ENCODE assay signal across 9 cellular contexts in the genomic region with DNA sequence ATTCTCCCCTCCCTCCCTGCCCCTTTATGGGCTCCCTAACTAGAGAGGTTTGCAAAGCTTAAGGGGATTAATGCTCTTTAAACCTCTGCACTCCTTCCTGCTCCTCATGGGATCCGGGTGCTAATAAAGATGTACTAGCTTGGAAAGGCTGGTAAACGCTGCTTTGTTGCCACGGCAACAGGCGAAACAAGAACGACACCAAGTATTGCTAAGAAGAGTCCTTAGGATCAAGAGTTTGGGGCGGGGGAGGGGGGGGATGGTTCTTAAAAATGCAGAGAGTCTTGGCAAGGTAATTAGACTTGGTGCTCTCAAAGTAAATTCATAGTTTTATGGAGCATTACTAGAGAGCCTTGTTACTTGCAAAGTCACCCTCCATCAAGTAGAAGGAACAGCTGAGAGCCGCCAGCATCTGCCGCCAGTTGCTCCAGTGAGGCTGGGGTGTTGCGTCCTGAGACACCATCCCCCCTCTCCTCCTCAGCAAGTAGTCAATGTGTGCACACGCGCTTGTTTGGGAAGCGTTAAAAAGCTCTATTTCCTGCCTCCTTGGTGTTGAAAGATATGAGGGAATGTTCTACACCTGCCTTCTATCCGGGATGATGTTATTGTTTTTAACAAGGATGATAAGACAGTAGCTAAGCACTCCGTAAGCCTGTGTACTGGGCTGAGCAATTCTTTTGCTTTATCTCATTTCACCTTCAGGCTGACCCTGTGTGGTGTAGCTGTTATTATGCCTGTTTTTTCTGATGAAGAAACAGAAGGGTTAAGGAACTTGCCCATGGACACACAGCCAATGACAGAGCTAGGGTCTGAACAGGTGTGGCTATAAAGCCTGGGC.
A peak's percentile ranks its signal among the peaks of the same experiment; 100 is the strongest.
DNase-seq lines count a peak whose midpoint lies in the region; TF ChIP-seq lines count a peak whose summit lies in the region.
"Had no signal": no experiment of that assay in that cellular context is flagged by ENCODE, and none has a peak within 500 bp of the region (broad histone marks: within the 10 kb centered on the region; RNA-seq: fewer than 3 reads in every experiment).

No MANE protein-coding gene starts in this region.

- peak overlapping the region in 1 of 2 experiments; percentile 63 for H3K4ac ChIP-seq in mesenchymal stem cell (ENCODE audit: low read depth in 1 of 2, low read length in 2 of 2)

- no peak overlapping the region for H4K8ac ChIP-seq in mesenchymal stem cell (ENCODE audit: low read length)

- H3K23ac ChIP-seq in mesenchymal stem cell (ENCODE audit: low read length in 2 of 2), result no peak overlapping the region

- 21% methylated on average over 14 of the region's 14 CpGs for WGBS in mesenchymal stem cell

- H3K79me1 ChIP-seq in mesenchymal stem cell (replicated peaks; ENCODE audit: low read length, poor library complexity, severe bottlenecking), result peaks cover 25% of the 10 kb centered on the region

- no peak overlapping the region for H2BK120ac ChIP-seq in mesenchymal stem cell (ENCODE audit: low read depth, low read length)

- peaks cover 24% of the 10 kb centered on the region for H3K4me1 ChIP-seq in mesenchymal stem cell (ENCODE audit: control insufficient read depth, insufficient read depth, low read depth, low read length)

- peak overlapping the region; percentile 37 to 47 for H3K18ac ChIP-seq in mesenchymal stem cell (ENCODE audit: low read depth in 1 of 2, low read length in 2 of 2)

- H3K27me3 ChIP-seq in mesenchymal stem cell (ENCODE audit: control insufficient read depth in 1 of 2, insufficient read depth in 1 of 2, low read length in 2 of 2), result peaks cover 0 to 75% of the 10 kb centered on the region in 2 experiments
- H3K27me3 ChIP-seq: vagina had no signal

- H2BK12ac ChIP-seq in mesenchymal stem cell (ENCODE audit: low read length in 2 of 2), result peak overlapping the region in 1 of 2 experiments; percentile 78

- no peak overlapping the region for H2BK15ac ChIP-seq in mesenchymal stem cell (ENCODE audit: low read depth, poor library complexity, severe bottlenecking)

- no peak overlapping the region for H2AK5ac ChIP-seq in mesenchymal stem cell (ENCODE audit: low read length, severe bottlenecking)

- H4K91ac ChIP-seq in mesenchymal stem cell (ENCODE audit: low read length), result peak overlapping the region; percentile 66

- H3K27ac ChIP-seq in mesenchymal stem cell (ENCODE audit: low read length, poor library complexity, severe bottlenecking), result no peak overlapping the region
- H3K27ac ChIP-seq: vagina had no signal

- no peak overlapping the region for H2BK5ac ChIP-seq in mesenchymal stem cell (ENCODE audit: low read depth, low read length, poor library complexity, severe bottlenecking)

- DNase-seq in COLO668 (lab: John Stamatoyannopoulos, UW; ENCODE audit: unreplicated experiment), result peak; percentile 9
- peak; percentile 49 for DNase-seq in M059J (ENCODE audit: low read depth)
- DNase-seq in cardiac fibroblast (ENCODE audit: low read depth in 2 of 2), result peak; percentile 39 to 81
- DNase-seq in mesenchymal stem cell, result peak; percentile 94
- no peak for DNase-seq in NCI-H1092 (lab: John Stamatoyannopoulos, UW)
- DNase-seq in stimulated activated CD4-positive, alpha-beta T cell treated with anti-CD3 and anti-CD28 coated beads, Interleukin-2, amount 100 ng/mL, for 24 hours, result no peak
- no peak for DNase-seq in activated CD4-positive, alpha-beta T cell treated with anti-CD3 and anti-CD28 coated beads for 1 hour
- no peak for DNase-seq in 8988T

- no peak overlapping the region for H2AFZ ChIP-seq in mesenchymal stem cell (ENCODE audit: low read depth, low read length)

- H3K9ac ChIP-seq in mesenchymal stem cell (ENCODE audit: low read length), result peak overlapping the region; percentile 78

- H3K9me3 ChIP-seq in mesenchymal stem cell (ENCODE audit: control insufficient read depth, low read length), result no peaks in the 10 kb centered on the region
- H3K9me3 ChIP-seq: vagina had no signal

- H3K4me3 ChIP-seq in cardiac fibroblast (replicated peaks in 1 of 2; ENCODE audit: low read depth in 2 of 2, low read length in 2 of 2) (no peak overlapping the region), mesenchymal stem cell (ENCODE audit: insufficient read depth in 1 of 2, low read depth in 1 of 2, low read length in 2 of 2) (peak overlapping the region in 1 of 2 experiments; percentile 14)
- H3K4me3 ChIP-seq: vagina had no signal

- H3K4me2 ChIP-seq in mesenchymal stem cell (ENCODE audit: low read length, poor library complexity, severe bottlenecking), result no peak overlapping the region

- no peak overlapping the region for H3K14ac ChIP-seq in mesenchymal stem cell (ENCODE audit: low read length in 2 of 2)

- TF ChIP-seq CTCF in cardiac fibroblast (IDR thresholded peaks at IDR 0.05; ENCODE audit: low read depth, low read length), result no peak

- peaks cover 0 to under 1% of the 10 kb centered on the region in 2 experiments for H3K36me3 ChIP-seq in mesenchymal stem cell (ENCODE audit: control insufficient read depth in 1 of 2, insufficient read depth in 2 of 2, low read depth in 1 of 2, low read length in 2 of 2)
- H3K36me3 ChIP-seq: vagina had no signal

Comparison
In these comparisons a context has a peak if more than half of its experiments do, and no peak if none do; other contexts are left out.
1. DNase-seq: peak in COLO668 (single experiment), M059J (single experiment), cardiac fibroblast (2 of 2) and mesenchymal stem cell (single experiment); none in NCI-H1092 (single experiment), stimulated activated CD4-positive, alpha-beta T cell treated with anti-CD3 and anti-CD28 coated beads, Interleukin-2, amount 100 ng/mL, for 24 hours (0 of 2), activated CD4-positive, alpha-beta T cell treated with anti-CD3 and anti-CD28 coated beads for 1 hour (single experiment) and 8988T (single experiment).